In the genomic region with DNA sequence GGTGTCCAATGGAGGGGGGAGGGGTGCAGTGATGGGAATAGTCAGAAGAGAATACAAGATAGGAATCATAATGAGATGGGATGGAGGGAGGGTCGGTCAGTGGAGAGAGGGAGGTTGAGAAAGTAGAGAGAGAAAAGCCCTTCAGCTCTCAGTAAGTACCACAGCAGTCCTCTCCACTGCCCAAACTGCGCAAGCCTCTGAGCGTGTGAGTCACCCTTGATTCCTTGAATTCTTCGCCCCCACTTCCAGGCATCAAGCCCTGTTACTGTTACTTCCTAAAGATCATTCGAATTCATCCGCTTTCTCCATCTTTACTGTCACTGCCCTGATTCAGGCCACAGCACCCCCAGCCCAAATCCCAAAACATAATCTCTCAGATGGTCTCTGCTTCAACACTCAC, we compare ENCODE assay signal across 22 cellular contexts. TPM values are rescaled to one million over a fixed set of nuclear protein-coding genes. Genes with fewer than 3 reads are reported as not detected.
DNase-seq lines count a peak whose midpoint lies in the region; ATAC-seq and TF ChIP-seq lines count a peak whose summit lies in the region.
"Had no signal": no experiment of that assay in that cellular context is flagged by ENCODE, and none has a peak within 500 bp of the region (broad histone marks: within the 10 kb centered on the region; RNA-seq: fewer than 3 reads in every experiment).

No MANE protein-coding gene starts in this region.

- H4K20me1 ChIP-seq in IMR-90 (ENCODE audit: insufficient read depth, low read length): 0 out of 2 replicates have a peak, but pooled peaks cover 5% of the 10 kb centered on the region
- H4K20me1 ChIP-seq in mammary epithelial cell (ENCODE audit: insufficient read depth, low read length): no peaks in the 10 kb centered on the region

- H3K79me2 ChIP-seq in mammary epithelial cell (ENCODE audit: insufficient read depth, low read length) (no peaks in the 10 kb centered on the region), mesendoderm (ENCODE audit: control insufficient read depth, insufficient read depth, low read length) (no peaks in the 10 kb centered on the region)

- H3K4me3 ChIP-seq in AG10803 (ENCODE audit: low read length) (no peak overlapping the region), IMR-90 (ENCODE audit: insufficient read depth, low read depth, low read length) (no peak overlapping the region), mammary epithelial cell (replicated peaks in 1 of 3; ENCODE audit: insufficient read depth in 1 of 3, low read depth in 2 of 3, low read length in 3 of 3) (no peak overlapping the region), mesendoderm (ENCODE audit: low read length) (no peak overlapping the region)
- H3K4me3 ChIP-seq: skin epidermis, vagina had no signal

- H3K27ac ChIP-seq in IMR-90 (ENCODE audit: insufficient read depth, low read length) (0 out of 2 replicates have a peak overlapping the region, but pooled peaks have one; percentile 5), mammary epithelial cell (ENCODE audit: insufficient read depth, low read depth, low read length) (no peak overlapping the region), mesendoderm (ENCODE audit: low read depth, low read length) (no peak overlapping the region)
- H3K27ac ChIP-seq: skin epidermis, vagina had no signal

- H2BK120ac ChIP-seq in IMR-90 (ENCODE audit: low read depth, low read length): peak overlapping the region; percentile 78
- H2BK120ac ChIP-seq in mesendoderm (ENCODE audit: low read depth, low read length): no peak overlapping the region

- H2AK9ac ChIP-seq in IMR-90 (replicated peaks; ENCODE audit: low read depth, low read length, poor library complexity): peak overlapping the region; percentile 65

- H2AFZ ChIP-seq in IMR-90 (replicated peaks; ENCODE audit: low read length, poor library complexity) (peak overlapping the region; percentile 84), mammary epithelial cell (ENCODE audit: low read depth, low read length) (peak overlapping the region; percentile 36)

- TF ChIP-seq RAD21 in IMR-90 (IDR thresholded peaks at IDR 0.05; ENCODE audit: low read length): no peak

- 57% methylated on average over 5 of the region's 6 CpGs; no CpG with 5 or more reads in 1 of the 2 experiments for WGBS in IMR-90 (ENCODE audit: extremely low coverage in 2 of 2, insufficient read length in 1 of 2), 2 experiments
- 0% methylated on average over 6 of the region's 6 CpGs for WGBS in mammary epithelial cell (ENCODE audit: low coverage, missing lambda C conversion rate)
- no CpG with 5 or more reads among the region's 6 CpGs for WGBS in mesendoderm (ENCODE audit: extremely low coverage, insufficient coverage, low lambda C conversion rate)

- BruUV-seq in IMR-90 (replicated peaks; lab: Mats Ljungman, UMichigan): no TSS peak
- no TSS peak for BruUV-seq in mammary epithelial cell (replicated peaks; lab: Mats Ljungman, UMichigan)

- DNase-seq in AG10803 (ENCODE audit: low read depth): peak; percentile 56
- DNase-seq in IMR-90: peak; percentile 79
- no peak for DNase-seq in mammary epithelial cell
- DNase-seq in mesendoderm: peak; percentile 28
- no peak for DNase-seq in HUDEP-2 (lab: John Stamatoyannopoulos, UW; ENCODE audit: unreplicated experiment in 76 of 76)
- DNase-seq in activated CD4-positive, alpha-beta memory T cell treated with anti-CD3 and anti-CD28 coated beads, Interleukin-2, amount 10 ng/mL, durations not matched to agents 7 days and 5 days: no peak
- no peak for DNase-seq in GM19238 (ENCODE audit: insufficient read length, low spot score)
- DNase-seq: activated CD4-positive, alpha-beta T cell treated with anti-CD3 and anti-CD28 coated beads for 1 hour; activated CD8-positive, alpha-beta memory T cell treated with anti-CD3 and anti-CD28 coated beads, Interleukin-2, amount 50 U/mL, for 48 hours; activated naive CD4-positive, alpha-beta T cell treated with anti-CD3 and anti-CD28 coated beads for 36 hours; C1 segment of cervical spinal cord; central memory CD4-positive, alpha-beta T cell; DMS79 treated with DMSO at 0.1 percent for 48 hours; H7; NCI-H2029 treated with DMSO at 0.1 percent for 48 hours; stimulated activated naive CD4-positive, alpha-beta T cell had no signal

- H3K9ac ChIP-seq in IMR-90 (ENCODE audit: low read depth, low read length) (no peak overlapping the region), mammary epithelial cell (ENCODE audit: insufficient read depth, low read length) (no peak overlapping the region), mesendoderm (ENCODE audit: low read length) (no peak overlapping the region)

- peaks cover 54% of the 10 kb centered on the region for H3K27me3 ChIP-seq in IMR-90 (ENCODE audit: control insufficient read depth, insufficient read depth, low read length)
- H3K27me3 ChIP-seq in mammary epithelial cell (ENCODE audit: insufficient read depth, low read length): no peaks in the 10 kb centered on the region
- H3K27me3 ChIP-seq in mesendoderm (ENCODE audit: insufficient read depth, low read length, poor library complexity): peaks cover 16% of the 10 kb centered on the region

- H4K8ac ChIP-seq in IMR-90 (ENCODE audit: low read depth in 2 of 2, low read length in 2 of 2) (peak overlapping the region in 1 of 2 experiments; percentile 62; a peak in 2 of 4 replicates), mesendoderm (ENCODE audit: low read depth, low read length) (no peak overlapping the region)

- no peak overlapping the region for H3K27ac Mint-ChIP-seq in activated CD4-positive, alpha-beta memory T cell treated with anti-CD3 and anti-CD28 coated beads, Interleukin-2, amount 10 ng/mL, durations not matched to agents 7 days and 5 days
- H3K27ac Mint-ChIP-seq: activated naive CD4-positive, alpha-beta T cell treated with anti-CD3 and anti-CD28 coated beads for 36 hours had no signal

- no peak for TF ChIP-seq POLR2A in IMR-90 (IDR thresholded peaks at IDR 0.05; ENCODE audit: low read depth, low read length)

- H3K18ac ChIP-seq in IMR-90 (ENCODE audit: low read depth, low read length) (peak overlapping the region; percentile 7), mesendoderm (ENCODE audit: low read length) (no peak overlapping the region)

- no peaks in the 10 kb centered on the region for H3K9me3 ChIP-seq in IMR-90 (ENCODE audit: control insufficient read depth, insufficient read depth, low read length)
- H3K9me3 ChIP-seq in mammary epithelial cell (replicated peaks; ENCODE audit: insufficient read depth, low read length): no peaks in the 10 kb centered on the region
- H3K9me3 ChIP-seq: vagina had no signal

- H3K36me3 ChIP-seq in IMR-90 (ENCODE audit: control insufficient read depth, insufficient read depth, low read length) (no peaks in the 10 kb centered on the region), mammary epithelial cell (ENCODE audit: insufficient read depth, low read length) (no peaks in the 10 kb centered on the region), mesendoderm (ENCODE audit: control insufficient read depth, insufficient read depth, low read length) (no peaks in the 10 kb centered on the region)
- H3K36me3 ChIP-seq: vagina had no signal

- peak overlapping the region; percentile 72 for H3K14ac ChIP-seq in IMR-90 (replicated peaks; ENCODE audit: low read depth, low read length)

- TF ChIP-seq CTCF in AG10803 (conservative IDR thresholded peaks at IDR 0.05; ENCODE audit: low read length) (no peak), IMR-90 (conservative IDR thresholded peaks at IDR 0.05; ENCODE audit: low read depth, low read length) (no peak), mammary epithelial cell (conservative IDR thresholded peaks at IDR 0.05 in 1 of 2, IDR thresholded peaks at IDR 0.05 in 1 of 2; ENCODE audit: extremely low read depth in 1 of 2, insufficient read depth in 1 of 2, low read depth in 1 of 2, low read length in 2 of 2) (no peak)

- POLR2A ChIA-PET in IMR-90 (lab: Charles Lee; ENCODE audit: unreplicated experiment): no interaction called here
- POLR2A ChIA-PET in activated CD4-positive, alpha-beta memory T cell treated with anti-CD3 and anti-CD28 coated beads, Interleukin-2, amount 10 ng/mL, durations not matched to agents 7 days and 5 days (lab: Charles Lee): no interaction called here

- peak overlapping the region; percentile 40; the same call in 1 of the 2 replicates for H3K23ac ChIP-seq in IMR-90 (ENCODE audit: low read depth, low read length)
- no peak overlapping the region for H3K23ac ChIP-seq in mesendoderm (ENCODE audit: low read length)

- no peaks in the 10 kb centered on the region for H3K36me3 Mint-ChIP-seq in activated CD4-positive, alpha-beta memory T cell treated with anti-CD3 and anti-CD28 coated beads, Interleukin-2, amount 10 ng/mL, durations not matched to agents 7 days and 5 days (ENCODE audit: low read depth)

- H3K9me3 Mint-ChIP-seq in activated CD4-positive, alpha-beta memory T cell treated with anti-CD3 and anti-CD28 coated beads, Interleukin-2, amount 10 ng/mL, durations not matched to agents 7 days and 5 days: no peaks in the 10 kb centered on the region
- H3K9me3 Mint-ChIP-seq: activated naive CD4-positive, alpha-beta T cell treated with anti-CD3 and anti-CD28 coated beads for 36 hours had no signal

- H2BK5ac ChIP-seq in IMR-90 (ENCODE audit: low read depth, low read length, poor library complexity, severe bottlenecking) (peak overlapping the region; percentile 68), mesendoderm (ENCODE audit: low read length) (no peak overlapping the region)

- peak overlapping the region; percentile 71; the same call in 1 of the 2 replicates for H2BK20ac ChIP-seq in IMR-90 (ENCODE audit: low read depth, low read length)

- 0 out of 2 replicates have a peak overlapping the region, but pooled peaks have one; percentile 1 for H4K5ac ChIP-seq in IMR-90 (ENCODE audit: low read depth, low read length)
- H4K5ac ChIP-seq in mesendoderm (ENCODE audit: low read length): no peak overlapping the region

- in situ Hi-C loops in IMR-90 (cut with MboI; ENCODE audit: low sequenced_read_pairs) (no loop called here), mammary epithelial cell (cut with MboI; ENCODE audit: low sequenced_read_pairs in 2 of 2) (no loop called here)

- H4K91ac ChIP-seq in IMR-90 (ENCODE audit: insufficient read depth, low read depth, low read length): peak overlapping the region; percentile 68; the same call in 1 of the 2 replicates

- H3K4me2 ChIP-seq in IMR-90 (ENCODE audit: low read depth, low read length) (no peak overlapping the region), mammary epithelial cell (ENCODE audit: insufficient read depth, low read depth, low read length) (peak overlapping the region; percentile 58), mesendoderm (ENCODE audit: low read length) (no peak overlapping the region)

- H3K79me1 ChIP-seq in IMR-90 (ENCODE audit: low read depth in 1 of 2, low read length in 2 of 2): no peaks in the 10 kb centered on the region
- H3K79me1 ChIP-seq in mesendoderm (ENCODE audit: low read length): no peaks in the 10 kb centered on the region

- H3K4me1 ChIP-seq in IMR-90 (ENCODE audit: control insufficient read depth, insufficient read depth, low read length) (peaks cover 4% of the 10 kb centered on the region; the same call in 1 of the 2 replicates), mammary epithelial cell (ENCODE audit: insufficient read depth, low read length) (peaks cover 17% of the 10 kb centered on the region), mesendoderm (ENCODE audit: control insufficient read depth, low read depth, low read length) (no peaks in the 10 kb centered on the region)

- H2AK5ac ChIP-seq in IMR-90 (ENCODE audit: low read depth, low read length): no peak overlapping the region; the same call in 1 of the 2 replicates
- no peak overlapping the region for H2AK5ac ChIP-seq in mesendoderm (ENCODE audit: low read length)

- CTCF ChIA-PET in IMR-90 (lab: Yijun Ruan, JAX): interaction anchor here (0.6 to 2.0 kb wide), 2 partner anchors 15 to 256 kb away, joined by 5 to 7 read pairs; no protein-coding TSS in a partner anchor
- CTCF ChIA-PET in mammary epithelial cell (lab: Charles Lee; ENCODE audit: low non-redundant PET): interaction anchor here (0.6 to 1.1 kb wide), 3 partner anchors 14 to 288 kb away, joined by 3 to 33 read pairs (median 3); no protein-coding TSS in a partner anchor
- CTCF ChIA-PET in activated CD4-positive, alpha-beta memory T cell treated with anti-CD3 and anti-CD28 coated beads, Interleukin-2, amount 10 ng/mL, durations not matched to agents 7 days and 5 days (lab: Charles Lee): interaction anchor here (1.4 kb wide), 1 partner anchor 14 kb away, joined by 3 read pairs; no protein-coding TSS in a partner anchor

- H3K4ac ChIP-seq in IMR-90 (ENCODE audit: low read depth, low read length) (peak overlapping the region; percentile 77; the same call in 1 of the 2 replicates), mesendoderm (ENCODE audit: low read depth, low read length) (no peak overlapping the region)

- H3K56ac ChIP-seq in IMR-90 (ENCODE audit: extremely low read depth, insufficient read depth, low read length) (no peak overlapping the region), mesendoderm (ENCODE audit: low read length) (no peak overlapping the region)

- dilution Hi-C loops in IMR-90 (cut with HindIII; ENCODE audit: low sequenced_read_pairs, unreplicated experiment) (no loop called here), mammary epithelial cell (cut with HindIII; ENCODE audit: low sequenced_read_pairs) (loop anchor here (5.0 kb wide), 3 partner anchors 42 to 97 kb away; no protein-coding TSS in a partner anchor)

- H2BK15ac ChIP-seq in IMR-90 (ENCODE audit: low read depth, low read length) (peak overlapping the region; percentile 52; the same call in 1 of the 3 replicates), mesendoderm (replicated peaks; ENCODE audit: low read depth) (no peak overlapping the region)

- intact Hi-C loops in IMR-90 (cut with micrococcal nuclease): no loop called here
- intact Hi-C loops in mammary epithelial cell (cut with micrococcal nuclease): loop anchor here (5.0 kb wide), 1 partner anchor 37 kb away; no protein-coding TSS in a partner anchor

- peaks cover 35% of the 10 kb centered on the region for H3K27me3 Mint-ChIP-seq in activated CD4-positive, alpha-beta memory T cell treated with anti-CD3 and anti-CD28 coated beads, Interleukin-2, amount 10 ng/mL, durations not matched to agents 7 days and 5 days

- ATAC-seq in IMR-90 (ENCODE audit: low read depth) (peak; percentile 93), HG02759 (IDR thresholded peaks at IDR 0.05; ENCODE audit: unreplicated experiment) (no peak)
- ATAC-seq: Panc1 had no signal

- H3K9me1 ChIP-seq in IMR-90 (ENCODE audit: insufficient read depth, low read length): 0 out of 2 replicates have a peak, but pooled peaks cover 5% of the 10 kb centered on the region

- no peak overlapping the region for H3K4me3 Mint-ChIP-seq in activated CD4-positive, alpha-beta memory T cell treated with anti-CD3 and anti-CD28 coated beads, Interleukin-2, amount 10 ng/mL, durations not matched to agents 7 days and 5 days
- H3K4me3 Mint-ChIP-seq: activated naive CD4-positive, alpha-beta T cell treated with anti-CD3 and anti-CD28 coated beads for 36 hours had no signal

- peaks cover 5% of the 10 kb centered on the region for H3K4me1 Mint-ChIP-seq in activated CD4-positive, alpha-beta memory T cell treated with anti-CD3 and anti-CD28 coated beads, Interleukin-2, amount 10 ng/mL, durations not matched to agents 7 days and 5 days

RNA-seq across cellular contexts. Expression of a gene that starts 2.5 kb away (rescaled TPM):
- total RNA-seq in IMR-90 (2012; rRNA removed) (not detected in 2 replicates), mammary epithelial cell (under 1 TPM in 1 of 2 donors, not detected in 1; 0.47 TPM)
- polyA plus RNA-seq in IMR-90 (2012; rRNA removed) (0.03 TPM in 1 of 2 replicates, not detected in the other), mammary epithelial cell (0.01 TPM)
- not detected in 2 replicates for polyA plus RNA-seq in IMR-90 (2012; cell fraction: cytosol; rRNA removed)
- polyA plus RNA-seq in IMR-90 (2012; cell fraction: nucleus; rRNA removed; ENCODE audit: low replicate concordance): not detected in 2 replicates
- polyA minus RNA-seq in mammary epithelial cell: not detected
- polyA plus RNA-seq in mesendoderm (2013, experiment 1 of 2): not detected
- polyA plus RNA-seq in mesendoderm (2013, experiment 2 of 2): not detected
- total RNA-seq in activated CD4-positive, alpha-beta memory T cell treated with anti-CD3 and anti-CD28 coated beads, Interleukin-2, amount 10 ng/mL, durations not matched to agents 7 days and 5 days: not detected
- total RNA-seq: activated naive CD4-positive, alpha-beta T cell treated with anti-CD3 and anti-CD28 coated beads for 36 hours; H7; osteocyte; T-helper 1 cell treated with Interleukin-12 subunit alpha and Interleukin-12 subunit beta and Interleukin-4 antibody, amounts not matched to agents 30 ng/mL and 1 ng/mL, for 36 hours; vagina had no signal

RNA-seq across cellular contexts. Expression of a gene that starts 34.0 kb away (rescaled TPM):
- total RNA-seq in IMR-90 (2012; rRNA removed) (not detected in 2 replicates), mammary epithelial cell (10 to 100 TPM; 43.5 to 45.3 TPM)
- polyA plus RNA-seq in IMR-90 (2012; rRNA removed) (not detected in 2 replicates), mammary epithelial cell (83.5 TPM)
- 0.03 TPM in 1 of 2 replicates, not detected in the other for polyA plus RNA-seq in IMR-90 (2012; cell fraction: cytosol; rRNA removed)
- polyA plus RNA-seq in IMR-90 (2012; cell fraction: nucleus; rRNA removed; ENCODE audit: low replicate concordance): not detected in 2 replicates
- polyA minus RNA-seq in mammary epithelial cell: 66.6 TPM
- 0.03 TPM for polyA plus RNA-seq in mesendoderm (2013, experiment 1 of 2)
- polyA plus RNA-seq in mesendoderm (2013, experiment 2 of 2): 0.07 TPM
- not detected for total RNA-seq in activated CD4-positive, alpha-beta memory T cell treated with anti-CD3 and anti-CD28 coated beads, Interleukin-2, amount 10 ng/mL, durations not matched to agents 7 days and 5 days
- total RNA-seq: activated naive CD4-positive, alpha-beta T cell treated with anti-CD3 and anti-CD28 coated beads for 36 hours; H7; osteocyte; T-helper 1 cell treated with Interleukin-12 subunit alpha and Interleukin-12 subunit beta and Interleukin-4 antibody, amounts not matched to agents 30 ng/mL and 1 ng/mL, for 36 hours had no signal

Comparison
In these comparisons a context has a peak if more than half of its experiments do, and no peak if none do; other contexts are left out.
1. DNase-seq: peak in AG10803 (single experiment), IMR-90 (single experiment) and mesendoderm (single experiment); none in mammary epithelial cell (single experiment), HUDEP-2 (0 of 76), activated CD4-positive, alpha-beta memory T cell treated with anti-CD3 and anti-CD28 coated beads, Interleukin-2, amount 10 ng/mL, durations not matched to agents 7 days and 5 days (single experiment) and GM19238 (single experiment).
2. RNA of a gene that starts 34.0 kb away (total RNA-seq): 43.5 to 45.3 TPM in mammary epithelial cell; not detected in activated CD4-positive, alpha-beta memory T cell treated with anti-CD3 and anti-CD28 coated beads, Interleukin-2, amount 10 ng/mL, durations not matched to agents 7 days and 5 days and not detected in IMR-90; every median in the first group is over 10 times any median in the second.